In the genomic region with DNA sequence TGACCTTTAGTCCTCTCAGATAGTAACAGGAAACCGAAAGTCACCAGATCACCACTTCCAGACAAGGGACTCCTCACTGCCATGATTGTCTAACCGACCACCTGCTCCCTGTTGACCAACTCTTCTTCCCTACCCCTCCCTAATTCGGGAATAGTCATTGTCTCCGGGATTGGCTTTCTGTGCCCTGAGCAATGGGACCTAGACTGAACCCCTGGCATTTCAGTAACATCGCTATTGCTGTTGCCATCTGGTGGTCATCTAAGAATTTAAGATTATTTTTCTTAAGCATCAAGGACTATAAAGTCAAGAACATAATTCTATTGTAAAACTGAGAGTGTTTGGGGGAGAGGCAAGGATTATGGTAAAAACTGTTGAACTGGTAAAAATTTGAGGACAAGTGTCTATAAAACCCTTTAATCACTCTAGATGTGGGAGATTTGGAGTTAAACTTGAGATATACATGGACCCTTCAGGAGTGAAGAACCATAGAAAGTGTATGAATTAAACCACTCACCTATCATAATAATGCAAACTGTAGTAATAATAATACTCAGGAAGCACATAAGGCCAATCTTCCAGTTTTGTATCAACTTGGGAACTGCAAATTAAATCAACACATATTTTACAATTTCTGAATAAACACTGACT, we compare ENCODE assay signal across 1 cellular context.
TF ChIP-seq lines count a peak whose summit lies in the region.

No MANE protein-coding gene starts in this region.

TF ChIP-seq in HCT116, 20 proteins besides CTCF, POLR2A, EP300 and RAD21 (continued from another document):
- TF ChIP-seq, protein P1, sequence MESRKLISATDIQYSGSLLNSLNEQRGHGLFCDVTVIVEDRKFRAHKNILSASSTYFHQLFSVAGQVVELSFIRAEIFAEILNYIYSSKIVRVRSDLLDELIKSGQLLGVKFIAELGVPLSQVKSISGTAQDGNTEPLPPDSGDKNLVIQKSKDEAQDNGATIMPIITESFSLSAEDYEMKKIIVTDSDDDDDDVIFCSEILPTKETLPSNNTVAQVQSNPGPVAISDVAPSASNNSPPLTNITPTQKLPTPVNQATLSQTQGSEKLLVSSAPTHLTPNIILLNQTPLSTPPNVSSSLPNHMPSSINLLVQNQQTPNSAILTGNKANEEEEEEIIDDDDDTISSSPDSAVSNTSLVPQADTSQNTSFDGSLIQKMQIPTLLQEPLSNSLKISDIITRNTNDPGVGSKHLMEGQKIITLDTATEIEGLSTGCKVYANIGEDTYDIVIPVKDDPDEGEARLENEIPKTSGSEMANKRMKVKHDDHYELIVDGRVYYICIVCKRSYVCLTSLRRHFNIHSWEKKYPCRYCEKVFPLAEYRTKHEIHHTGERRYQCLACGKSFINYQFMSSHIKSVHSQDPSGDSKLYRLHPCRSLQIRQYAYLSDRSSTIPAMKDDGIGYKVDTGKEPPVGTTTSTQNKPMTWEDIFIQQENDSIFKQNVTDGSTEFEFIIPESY (IDR thresholded peaks at IDR 0.05; ENCODE audit: extremely low read depth, insufficient replicate concordance, low read length), result no peak
